In genomic region chrX:151384807-151385206, GRCh38 we compare ENCODE assay signal across 1 cellular context.
TF ChIP-seq lines count a peak whose summit lies in the region.

No MANE protein-coding gene starts in this region.

TF ChIP-seq in H1, 55 proteins besides CTCF, POLR2A, EP300 and RAD21:
- TF ChIP-seq GTF2F1 (IDR thresholded peaks at IDR 0.05; ENCODE audit: borderline replicate concordance, low read depth, low read length) (no peak), RXRA (IDR thresholded peaks at IDR 0.05; ENCODE audit: insufficient read depth, low read depth, low read length) (no peak), CTBP2 (IDR thresholded peaks at IDR 0.05; ENCODE audit: borderline replicate concordance, insufficient read depth, insufficient read length, low read length) (no peak), CBX8 (IDR thresholded peaks at IDR 0.05; ENCODE audit: borderline replicate concordance, low read depth, low read length) (no peak), SIRT6 (IDR thresholded peaks at IDR 0.05; ENCODE audit: low read length) (no peak), SP2 (IDR thresholded peaks at IDR 0.05; ENCODE audit: low read length) (no peak), E2F6 (IDR thresholded peaks at IDR 0.05) (no peak), GABPA (IDR thresholded peaks at IDR 0.05; ENCODE audit: borderline replicate concordance, insufficient read depth, low read length) (no peak), KDM5A (IDR thresholded peaks at IDR 0.05; ENCODE audit: low read length) (no peak), EZH2 (IDR thresholded peaks at IDR 0.05; ENCODE audit: low read depth, low read length, severe bottlenecking) (no peak), CBX5 (IDR thresholded peaks at IDR 0.05; ENCODE audit: low read depth, low read length) (no peak), RFX5 (IDR thresholded peaks at IDR 0.05; ENCODE audit: borderline replicate concordance, low read depth, low read length) (no peak)
